Comparison of ENCODE assay signal across 8 cellular contexts in the genomic region with DNA sequence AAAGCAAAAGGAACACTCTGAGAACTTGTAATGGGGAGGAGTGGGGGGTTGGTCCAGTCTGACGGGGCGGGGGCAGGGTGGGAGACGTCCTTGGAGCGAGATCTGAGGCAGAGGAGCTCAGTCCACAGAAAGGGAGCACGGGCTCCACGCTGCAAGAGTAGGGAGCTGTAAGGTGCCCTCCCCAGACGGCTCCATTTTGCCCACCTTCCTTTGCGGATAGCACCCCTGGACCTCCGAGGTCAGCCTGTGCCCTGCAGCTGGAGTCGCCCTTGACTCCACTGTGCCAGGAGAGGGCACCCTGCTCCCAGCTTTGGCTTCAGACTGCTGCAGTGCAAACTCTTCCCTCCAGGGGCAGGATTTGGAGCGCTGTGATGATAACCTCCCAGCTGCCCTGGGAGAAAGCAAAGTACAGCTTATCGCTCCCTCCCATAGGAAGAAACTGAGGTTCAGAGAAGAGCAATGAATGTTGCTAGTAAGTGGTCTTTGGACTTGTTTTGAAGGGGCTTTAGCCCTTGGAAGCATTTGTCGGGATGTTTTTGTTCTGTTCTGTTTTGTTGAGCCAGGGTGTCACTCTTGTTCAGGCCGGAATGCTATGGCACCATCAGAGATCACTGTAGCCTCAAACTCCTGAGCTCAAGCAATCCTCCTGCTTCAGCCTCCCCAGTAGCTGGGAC. TPM values are rescaled to one million over a fixed set of nuclear protein-coding genes. Genes with fewer than 3 reads are reported as not detected.
DNase-seq lines count a peak whose midpoint lies in the region; ATAC-seq and TF ChIP-seq lines count a peak whose summit lies in the region.

No MANE protein-coding gene starts in this region.

- H3K27ac ChIP-seq in heart right ventricle, result no peak overlapping the region
- H3K27ac ChIP-seq in prostate gland, result no peak overlapping the region
- no peak overlapping the region for H3K27ac ChIP-seq in uterus

- in situ Hi-C loops in G401 (cut with HindIII; ENCODE audit: low sequenced_read_pairs), result no loop called here

- WGBS in heart right ventricle, 2 donors, result 11% methylated on average over 14 of the region's 14 CpGs
- WGBS in prostate gland, result 12% methylated on average over 14 of the region's 14 CpGs

- TF ChIP-seq CTCF in heart right ventricle (IDR thresholded peaks at IDR 0.05), result peak; percentile 97 to 100 (median 100)
- peak; percentile 82 to 100 (median 96) for TF ChIP-seq CTCF in prostate gland (IDR thresholded peaks at IDR 0.05)
- TF ChIP-seq CTCF in uterus (IDR thresholded peaks at IDR 0.05), result peak; percentile 98 to 99 (median 99)

- intact Hi-C loops in heart right ventricle (cut with DNase I) (loop anchor here (2.0 to 10.0 kb wide), 14 partner anchors 160 to 462 kb away; a partner anchor contains a TSS), prostate gland (cut with DNase I) (loop anchor here (1.0 to 10.0 kb wide), 3 partner anchors 160 to 462 kb away; no protein-coding TSS in a partner anchor), uterus (cut with DNase I; ENCODE audit: low total_unique reads) (no loop called here)

- H3K4me1 ChIP-seq in heart right ventricle (peaks cover 3 to 22% (median 17%) of the 10 kb centered on the region in 9 donors), prostate gland (replicated peaks) (peaks cover 6% of the 10 kb centered on the region), uterus (peaks cover 0 to 6% of the 10 kb centered on the region in 2 donors)

- TF ChIP-seq POLR2A in prostate gland (IDR thresholded peaks at IDR 0.05) (no peak), uterus (IDR thresholded peaks at IDR 0.05) (no peak)

- H3K36me3 ChIP-seq in heart right ventricle, result no peaks in the 10 kb centered on the region
- H3K36me3 ChIP-seq in prostate gland, result no peaks in the 10 kb centered on the region
- no peaks in the 10 kb centered on the region for H3K36me3 ChIP-seq in uterus

- DNase-seq in G401 (ENCODE audit: low spot score) (peak; percentile 79), NCI-H1436 (lab: John Stamatoyannopoulos, UW) (peak; percentile 85), SW480 (ENCODE audit: low spot score) (peak; percentile 94), heart right ventricle (peak; percentile 82 to 86), prostate gland (ENCODE audit: low spot score) (peak; percentile 81), uterus (peak; percentile 81 to 83)
- DNase-seq in activated naive CD8-positive, alpha-beta T cell treated with anti-CD3 and anti-CD28 coated beads, Interleukin-2, amount 50 U/mL, for 16 hours (ENCODE audit: low read depth, low spot score), result peak; percentile 76

- H3K9me3 ChIP-seq in heart right ventricle, result no peaks in the 10 kb centered on the region
- H3K9me3 ChIP-seq in prostate gland, result no peaks in the 10 kb centered on the region
- no peaks in the 10 kb centered on the region for H3K9me3 ChIP-seq in uterus

- ATAC-seq in HG02623 (IDR thresholded peaks at IDR 0.05; ENCODE audit: unreplicated experiment), result peak; percentile 80
- ATAC-seq in heart right ventricle, result peak; percentile 95 to 99 (median 98)

- H3K27me3 ChIP-seq in heart right ventricle (peaks cover 0 to 19% (median 11%) of the 10 kb centered on the region in 7 donors), prostate gland (replicated peaks; ENCODE audit: insufficient read depth) (no peaks in the 10 kb centered on the region), uterus (no peaks in the 10 kb centered on the region)

- peak overlapping the region in 6 of 10 donors; percentile 11 to 31 (median 30) for H3K4me3 ChIP-seq in heart right ventricle
- peak overlapping the region in 1 of 2 donors; percentile 15 for H3K4me3 ChIP-seq in prostate gland
- no peak overlapping the region for H3K4me3 ChIP-seq in uterus

RNA-seq across cellular contexts. Expression of a gene that starts 9.5 kb away (rescaled TPM):
- 302 and 320 TPM in 2 replicates for total RNA-seq in G401 (2014; rRNA removed; shearing (Covaris generic))
- total RNA-seq in heart right ventricle (10 to 100 TPM; 42.3 to 83.9 (median 54.7) TPM), prostate gland (100 to 1,000 TPM; 162 to 170 TPM), uterus (10 to 100 TPM; 53.8 to 82.7 (median 73.3) TPM)
- 10 to 100 TPM; 64.7 to 81.1 TPM for polyA plus RNA-seq in heart right ventricle

RNA-seq across cellular contexts. Expression of a gene that starts 50.4 kb away (rescaled TPM):
- 33.2 and 34.8 TPM in 2 replicates for total RNA-seq in G401 (2014; rRNA removed; shearing (Covaris generic))
- total RNA-seq in heart right ventricle, result 10 to 100 TPM; 34.1 to 47.5 (median 39.6) TPM
- polyA plus RNA-seq in heart right ventricle, result 1 to 10 TPM; 6.7 to 7.7 TPM
- total RNA-seq in prostate gland, result 10 to 100 TPM; 45.4 to 89.2 TPM
- 10 to 100 TPM; 35.6 to 97.9 (median 65.4) TPM for total RNA-seq in uterus

Comparison
In these comparisons a context has a peak if more than half of its experiments do, and no peak if none do; other contexts are left out.
1. H3K4me3 ChIP-seq: peak in heart right ventricle (6 of 10); none in uterus (0 of 2).
2. Peak in every context shown above with its lines, with median percentiles within 50 percentile points of each other: DNase-seq and CTCF ChIP-seq.